20 cellular contexts compared by ENCODE assay signal in genomic region chr16:70392606-70393005, GRCh38.
"Had no signal": no experiment of that assay in that cellular context is flagged by ENCODE, and none has a peak within 500 bp of the region (broad histone marks: within the 10 kb centered on the region; RNA-seq: fewer than 3 reads in every experiment).

No MANE protein-coding gene starts in this region.

- H3K27ac Mint-ChIP-seq: activated naive CD8-positive, alpha-beta T cell treated with anti-CD3 and anti-CD28 coated beads for 36 hours; activated T-helper 1 cell treated with anti-CD3 and anti-CD28 coated beads, Interleukin-12 subunit alpha, Interleukin-12 subunit beta, Interleukin-2, Interleukin-4 antibody, amounts not matched to agents 30 ng/mL and 10 ng/mL and 1 ng/mL, durations not matched to agents 14 hours and 24 hours and 36 hours had no signal

- H3K27me3 Mint-ChIP-seq: activated CD4-positive, alpha-beta T cell treated with anti-CD3 and anti-CD28 coated beads, Interleukin-2, amount 10 ng/mL, durations not matched to agents 7 days and 5 days; activated naive CD8-positive, alpha-beta T cell treated with anti-CD3 and anti-CD28 coated beads for 36 hours; central memory CD8-positive, alpha-beta T cell; naive thymus-derived CD4-positive, alpha-beta T cell had no signal

- H2AFZ ChIP-seq: hepatocyte had no signal

- FAIRE-seq: TTC549 had no signal

- H3K36me3 Mint-ChIP-seq: activated naive CD8-positive, alpha-beta T cell treated with anti-CD3 and anti-CD28 coated beads for 36 hours had no signal

- H3K9me3 ChIP-seq: mucosa of descending colon, right atrium auricular region, upper lobe of left lung had no signal

- H3K4me2 ChIP-seq: hepatocyte had no signal

- H3K4me3 ChIP-seq: hepatocyte, mucosa of descending colon, right atrium auricular region, skin epidermis, upper lobe of left lung had no signal

- H3K27me3 ChIP-seq: brain microvascular endothelial cell, hepatocyte, right atrium auricular region, upper lobe of left lung had no signal

- DNase-seq: activated CD4-positive, alpha-beta T cell treated with anti-CD3 and anti-CD28 coated beads, Interleukin-2, amount 10 ng/mL, durations not matched to agents 7 days and 5 days; activated CD8-positive, alpha-beta memory T cell treated with anti-CD3 and anti-CD28 coated beads, Interleukin-2, amount 50 U/mL, for 48 hours; activated naive CD8-positive, alpha-beta T cell treated with anti-CD3 and anti-CD28 coated beads for 36 hours; cortex of kidney; effector CD8-positive, alpha-beta T cell; islet precursor cell; mucosa of descending colon; naive thymus-derived CD4-positive, alpha-beta T cell; stimulated activated CD4-positive, alpha-beta T cell treated with anti-CD3 and anti-CD28 coated beads, Interleukin-15, amount 100 ng/mL, for 24 hours; stimulated activated CD4-positive, alpha-beta T cell treated with anti-CD3 and anti-CD28 coated beads, Interleukin-4, amount 100 ng/mL, for 1 hour; stimulated activated naive CD4-positive, alpha-beta T cell; upper lobe of left lung had no signal

- H3K4me1 Mint-ChIP-seq: activated CD4-positive, alpha-beta T cell treated with anti-CD3 and anti-CD28 coated beads, Interleukin-2, amount 10 ng/mL, durations not matched to agents 7 days and 5 days; central memory CD8-positive, alpha-beta T cell had no signal

- H3K4me3 Mint-ChIP-seq: activated CD4-positive, alpha-beta T cell treated with anti-CD3 and anti-CD28 coated beads, Interleukin-2, amount 10 ng/mL, durations not matched to agents 7 days and 5 days; activated naive CD8-positive, alpha-beta T cell treated with anti-CD3 and anti-CD28 coated beads for 36 hours; activated T-helper 1 cell treated with anti-CD3 and anti-CD28 coated beads, Interleukin-12 subunit alpha, Interleukin-12 subunit beta, Interleukin-2, Interleukin-4 antibody, amounts not matched to agents 30 ng/mL and 10 ng/mL and 1 ng/mL, durations not matched to agents 14 hours and 24 hours and 36 hours; central memory CD8-positive, alpha-beta T cell; naive thymus-derived CD4-positive, alpha-beta T cell had no signal

- ATAC-seq: left lobe of liver; mucosa of descending colon; naive thymus-derived CD4-positive, alpha-beta T cell had no signal

- H3K27ac ChIP-seq: brain microvascular endothelial cell, hepatocyte had no signal

- H3K9me3 Mint-ChIP-seq: activated CD4-positive, alpha-beta T cell treated with anti-CD3 and anti-CD28 coated beads, Interleukin-2, amount 10 ng/mL, durations not matched to agents 7 days and 5 days; activated naive CD8-positive, alpha-beta T cell treated with anti-CD3 and anti-CD28 coated beads for 36 hours; activated T-helper 1 cell treated with anti-CD3 and anti-CD28 coated beads, Interleukin-12 subunit alpha, Interleukin-12 subunit beta, Interleukin-2, Interleukin-4 antibody, amounts not matched to agents 30 ng/mL and 10 ng/mL and 1 ng/mL, durations not matched to agents 14 hours and 24 hours and 36 hours; central memory CD8-positive, alpha-beta T cell; naive thymus-derived CD4-positive, alpha-beta T cell had no signal
